ENCODE assay signal across 2 cellular contexts in genomic region chr13:100096526-100096925, GRCh38.
TF ChIP-seq lines count a peak whose summit lies in the region.

No MANE protein-coding gene starts in this region.

TF ChIP-seq in IMR-90, 13 proteins besides CTCF, POLR2A, EP300 and RAD21:
- TF ChIP-seq FOS (IDR thresholded peaks at IDR 0.05; ENCODE audit: low read depth, low read length) (no peak), CHD1 (IDR thresholded peaks at IDR 0.05; ENCODE audit: low read depth, low read length) (no peak), MAFK (IDR thresholded peaks at IDR 0.05; ENCODE audit: low read depth, low read length) (peak; percentile 59)

TF ChIP-seq in liver, 16 proteins besides CTCF, POLR2A, EP300 and RAD21:
- no peak for TF ChIP-seq HNF4A (conservative IDR thresholded peaks at IDR 0.05)
- no peak for TF ChIP-seq NR2F2 (IDR thresholded peaks at IDR 0.05)
- TF ChIP-seq FOXA1 (IDR thresholded peaks at IDR 0.05) = no peak
- no peak for TF ChIP-seq SP1 (IDR thresholded peaks at IDR 0.05)
- no peak for TF ChIP-seq YY1 (IDR thresholded peaks at IDR 0.05)
- TF ChIP-seq TAF1 (conservative IDR thresholded peaks at IDR 0.05) = no peak
- no peak for TF ChIP-seq GABPA (IDR thresholded peaks at IDR 0.05 in 1 of 2, conservative IDR thresholded peaks at IDR 0.05 in 1 of 2)
TF ChIP-seq in liver: peak in this region for 0.
